ENCODE assay signal across 10 cellular contexts in the genomic region with DNA sequence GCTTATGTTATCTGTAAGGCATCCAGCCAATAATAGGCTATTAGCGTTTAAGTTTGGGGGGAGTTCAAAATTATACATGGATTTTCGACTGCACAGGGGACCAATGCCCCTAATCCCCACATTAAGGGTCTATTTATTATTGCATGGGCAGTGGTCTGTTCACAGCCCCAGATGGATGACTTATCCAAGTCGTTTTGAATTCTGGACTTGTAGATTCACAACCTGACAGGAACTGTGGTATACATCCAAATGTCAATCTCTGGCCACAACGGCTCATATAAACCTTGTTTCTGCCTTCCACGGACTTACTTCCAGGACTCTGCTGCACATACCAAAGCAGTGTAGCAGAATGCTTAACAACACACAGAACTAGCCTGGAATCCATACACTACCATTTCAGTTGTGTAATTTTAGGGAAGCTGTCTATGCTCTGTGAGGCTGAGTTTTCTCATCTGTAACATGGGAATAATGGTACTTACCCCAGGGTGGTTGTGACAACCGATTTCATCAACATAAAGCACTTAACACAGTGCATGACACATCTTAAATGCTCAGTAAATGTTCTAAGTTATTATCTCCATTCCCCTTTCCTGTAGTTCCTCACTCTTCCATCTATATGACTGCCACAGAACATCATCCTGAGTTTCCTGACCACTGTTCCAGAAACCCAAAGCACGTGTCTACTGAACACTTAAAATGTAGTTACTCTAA. TPM values are rescaled to one million over a fixed set of nuclear protein-coding genes. Genes with fewer than 3 reads are reported as not detected.
DNase-seq lines count a peak whose midpoint lies in the region; ATAC-seq and TF ChIP-seq lines count a peak whose summit lies in the region.
"Had no signal": no experiment of that assay in that cellular context is flagged by ENCODE, and none has a peak within 500 bp of the region (broad histone marks: within the 10 kb centered on the region; RNA-seq: fewer than 3 reads in every experiment).

No MANE protein-coding gene starts in this region.

- ATAC-seq in activated CD8-positive, alpha-beta T cell treated with anti-CD3 and anti-CD28 coated beads for 36 hours = no peak
- ATAC-seq in GM21526 (IDR thresholded peaks at IDR 0.05; ENCODE audit: low FRiP score, unreplicated experiment) = no peak
- ATAC-seq: A549 had no signal

- no peaks in the 10 kb centered on the region for H3K27me3 Mint-ChIP-seq in T-helper 1 cell treated with Interleukin-12 subunit alpha and Interleukin-12 subunit beta and Interleukin-4 antibody, amounts not matched to agents 30 μg/mL and 1 μg/mL, for 36 hours (ENCODE audit: low read depth)
- no peaks in the 10 kb centered on the region for H3K27me3 Mint-ChIP-seq in activated CD8-positive, alpha-beta T cell treated with anti-CD3 and anti-CD28 coated beads for 36 hours

- H3K4me1 ChIP-seq in hepatocyte (ENCODE audit: insufficient read depth) (peaks cover 27% of the 10 kb centered on the region), spleen (peaks cover 28 to 77% (median 62%) of the 10 kb centered on the region in 6 donors)

- POLR2A ChIA-PET in activated CD8-positive, alpha-beta T cell treated with anti-CD3 and anti-CD28 coated beads for 36 hours (lab: Charles Lee) = interaction anchor here (0.6 to 1.1 kb wide), 2 partner anchors 16 to 195 kb away, joined by 3 to 4 read pairs; no protein-coding TSS in a partner anchor

- intact Hi-C loops in activated CD8-positive, alpha-beta T cell treated with anti-CD3 and anti-CD28 coated beads for 36 hours (cut with micrococcal nuclease) = no loop called here
- intact Hi-C loops in spleen (cut with DNase I; ENCODE audit: low total_unique reads) = no loop called here

- H3K9me3 Mint-ChIP-seq in T-helper 1 cell treated with Interleukin-12 subunit alpha and Interleukin-12 subunit beta and Interleukin-4 antibody, amounts not matched to agents 30 μg/mL and 1 μg/mL, for 36 hours = peaks cover 22% of the 10 kb centered on the region
- H3K9me3 Mint-ChIP-seq in activated CD8-positive, alpha-beta T cell treated with anti-CD3 and anti-CD28 coated beads for 36 hours = peaks cover 18% of the 10 kb centered on the region

- H3K27ac Mint-ChIP-seq in T-helper 1 cell treated with Interleukin-12 subunit alpha and Interleukin-12 subunit beta and Interleukin-4 antibody, amounts not matched to agents 30 μg/mL and 1 μg/mL, for 36 hours = no peak overlapping the region
- peak overlapping the region; percentile 37 for H3K27ac Mint-ChIP-seq in activated CD8-positive, alpha-beta T cell treated with anti-CD3 and anti-CD28 coated beads for 36 hours

- no peak for TF ChIP-seq POLR2A in spleen (IDR thresholded peaks at IDR 0.05)

- H3K9me3 ChIP-seq in hepatocyte (ENCODE audit: low read depth) (no peaks in the 10 kb centered on the region), spleen (peaks cover 5 to 40% (median 34%) of the 10 kb centered on the region in 8 donors)

- no peaks in the 10 kb centered on the region for H3K27me3 ChIP-seq in hepatocyte
- H3K27me3 ChIP-seq in spleen (replicated peaks in 1 of 7) = no peaks in the 10 kb centered on the region

- no peak for DNase-seq in T-helper 1 cell
- no peak for DNase-seq in activated CD8-positive, alpha-beta T cell treated with anti-CD3 and anti-CD28 coated beads for 36 hours
- no peak for DNase-seq in hepatocyte (ENCODE audit: low spot score)
- no peak for DNase-seq in spleen
- DNase-seq in HPDE6-E6E7 (ENCODE audit: extremely low spot score) = no peak
- no peak for DNase-seq in central memory CD4-positive, alpha-beta T cell
- DNase-seq: activated CD4-positive, CD25-positive, alpha-beta regulatory T cell treated with anti-CD3 and anti-CD28 coated beads, Interleukin-2, amount 50 U/mL, for 72 hours had no signal

- H4K20me1 ChIP-seq in hepatocyte (ENCODE audit: insufficient read depth, poor library complexity, severe bottlenecking) = peaks cover 43% of the 10 kb centered on the region

- H2AFZ ChIP-seq in hepatocyte = no peak overlapping the region

- peaks cover 91% of the 10 kb centered on the region for H3K79me2 ChIP-seq in hepatocyte

- CTCF ChIA-PET in activated CD8-positive, alpha-beta T cell treated with anti-CD3 and anti-CD28 coated beads for 36 hours (lab: Charles Lee) = interaction anchor here (1.1 kb wide), 1 partner anchor 59 kb away, joined by 4 read pairs; no protein-coding TSS in a partner anchor

- peaks cover 50% of the 10 kb centered on the region for H3K36me3 Mint-ChIP-seq in T-helper 1 cell treated with Interleukin-12 subunit alpha and Interleukin-12 subunit beta and Interleukin-4 antibody, amounts not matched to agents 30 μg/mL and 1 μg/mL, for 36 hours (ENCODE audit: low read depth)
- peaks cover 67% of the 10 kb centered on the region for H3K36me3 Mint-ChIP-seq in activated CD8-positive, alpha-beta T cell treated with anti-CD3 and anti-CD28 coated beads for 36 hours (ENCODE audit: low read depth)

- H3K4me3 Mint-ChIP-seq in T-helper 1 cell treated with Interleukin-12 subunit alpha and Interleukin-12 subunit beta and Interleukin-4 antibody, amounts not matched to agents 30 μg/mL and 1 μg/mL, for 36 hours = peak overlapping the region; percentile 63
- peak overlapping the region; percentile 98 for H3K4me3 Mint-ChIP-seq in activated CD8-positive, alpha-beta T cell treated with anti-CD3 and anti-CD28 coated beads for 36 hours

- H3K36me3 ChIP-seq in hepatocyte (replicated peaks; ENCODE audit: insufficient read depth, low read depth) (no peaks in the 10 kb centered on the region), spleen (peaks cover 0 to 62% (median 28%) of the 10 kb centered on the region in 6 donors)

- H3K4me3 ChIP-seq in hepatocyte (no peak overlapping the region), spleen (peak overlapping the region in 7 of 8 donors; percentile 5 to 99 (median 93))
- H3K4me3 ChIP-seq: A549 had no signal

- H3K9me2 ChIP-seq in hepatocyte (replicated peaks; ENCODE audit: insufficient read depth) = no peaks in the 10 kb centered on the region

- H3K4me1 Mint-ChIP-seq in T-helper 1 cell treated with Interleukin-12 subunit alpha and Interleukin-12 subunit beta and Interleukin-4 antibody, amounts not matched to agents 30 μg/mL and 1 μg/mL, for 36 hours (ENCODE audit: low read depth) = peaks cover 46% of the 10 kb centered on the region
- H3K4me1 Mint-ChIP-seq in activated CD8-positive, alpha-beta T cell treated with anti-CD3 and anti-CD28 coated beads for 36 hours (ENCODE audit: low read depth) = peaks cover 56% of the 10 kb centered on the region

- H3K4me2 ChIP-seq in hepatocyte = peak overlapping the region; percentile 90
- H3K4me2 ChIP-seq: A549 had no signal

- WGBS in hepatocyte (ENCODE audit: low lambda C conversion rate, missing lambda C conversion rate) = 87% methylated on average over 7 of the region's 7 CpGs
- WGBS in spleen, 5 donors = 64 to 79% (median 72%) methylated on average over 7 of the region's 7 CpGs

- no peak for TF ChIP-seq CTCF in activated CD8-positive, alpha-beta T cell treated with anti-CD3 and anti-CD28 coated beads for 36 hours (IDR thresholded peaks at IDR 0.05)
- no peak for TF ChIP-seq CTCF in hepatocyte (IDR thresholded peaks at IDR 0.05; ENCODE audit: poor library complexity)
- no peak for TF ChIP-seq CTCF in spleen (IDR thresholded peaks at IDR 0.05 in 8 of 11, conservative IDR thresholded peaks at IDR 0.05 in 3 of 11)

- H3K27ac ChIP-seq in hepatocyte (no peak overlapping the region), spleen (peak overlapping the region in 1 of 8 donors; percentile 9)
- H3K27ac ChIP-seq: A549 had no signal

RNA-seq across cellular contexts. Expression of gene DDX24, which starts 3.7 kb away (rescaled TPM):
- 100 to 1,000 TPM; 272 to 275 TPM for total RNA-seq in activated CD8-positive, alpha-beta T cell treated with anti-CD3 and anti-CD28 coated beads for 36 hours
- total RNA-seq in hepatocyte (127 and 134 TPM in 2 replicates), spleen (100 to 1,000 TPM; 168 to 251 (median 209) TPM)
- polyA plus RNA-seq in hepatocyte (125 and 145 TPM in 2 replicates), spleen (100 to 1,000 TPM in 1 of 3 donors, 10 to 100 TPM in 2; 70.8 to 103 (median 91.8) TPM)

RNA-seq across cellular contexts. Expression of gene IFI27L1, which starts 3.8 kb away (rescaled TPM):
- 10 to 100 TPM; 21.9 to 23.3 TPM for total RNA-seq in activated CD8-positive, alpha-beta T cell treated with anti-CD3 and anti-CD28 coated beads for 36 hours
- 16.7 and 18.9 TPM in 2 replicates for total RNA-seq in hepatocyte
- 29.4 and 32.1 TPM in 2 replicates for polyA plus RNA-seq in hepatocyte
- 10 to 100 TPM in 6 of 7 donors, 1 to 10 TPM in 1; 4.4 to 16.1 (median 11.4) TPM for total RNA-seq in spleen
- polyA plus RNA-seq in spleen = 10 to 100 TPM in 2 of 3 donors, 1 to 10 TPM in 1; 7.5 to 18.8 (median 13.9) TPM

RNA-seq across cellular contexts. Expression of gene IFI27, which starts 33.3 kb away (rescaled TPM):
- 1 to 10 TPM in 1 of 2 experiments, under 1 TPM in 1; 0.86 to 4.1 TPM for total RNA-seq in activated CD8-positive, alpha-beta T cell treated with anti-CD3 and anti-CD28 coated beads for 36 hours
- 1.1 and 1.8 TPM in 2 replicates for total RNA-seq in hepatocyte
- 6.7 and 7.3 TPM in 2 replicates for polyA plus RNA-seq in hepatocyte
- total RNA-seq in spleen = 100 to 1,000 TPM; 304 to 893 (median 750) TPM
- 1,000 to 10,000 TPM in 1 of 3 donors, 100 to 1,000 TPM in 2; 371 to 1,170 (median 689) TPM for polyA plus RNA-seq in spleen

RNA-seq across cellular contexts. Expression of gene OTUB2, which starts 51.1 kb away (rescaled TPM):
- under 1 TPM; 0.25 to 0.29 TPM for total RNA-seq in activated CD8-positive, alpha-beta T cell treated with anti-CD3 and anti-CD28 coated beads for 36 hours
- total RNA-seq in hepatocyte = 2.1 and 2.7 TPM in 2 replicates
- 1.5 and 2.8 TPM in 2 replicates for polyA plus RNA-seq in hepatocyte
- total RNA-seq in spleen = 1 to 10 TPM in 2 of 7 donors, under 1 TPM in 5; 0.23 to 1.1 (median 0.56) TPM
- polyA plus RNA-seq in spleen = under 1 TPM; 0.07 to 0.29 (median 0.08) TPM

RNA-seq across cellular contexts. Expression of gene IFI27L2, which starts 52.1 kb away (rescaled TPM):
- 10 to 100 TPM; 43.0 to 44.5 TPM for total RNA-seq in activated CD8-positive, alpha-beta T cell treated with anti-CD3 and anti-CD28 coated beads for 36 hours
- total RNA-seq in hepatocyte (47.4 and 95.1 TPM in 2 replicates), spleen (10 to 100 TPM; 40.6 to 93.1 (median 49.9) TPM)
- polyA plus RNA-seq in hepatocyte (90.5 and 91.5 TPM in 2 replicates), spleen (100 to 1,000 TPM; 118 to 137 (median 124) TPM)

Comparison
In these comparisons a context has a peak if more than half of its experiments do, and no peak if none do; other contexts are left out.
1. RNA of gene IFI27, which starts 33.3 kb away (total RNA-seq): 304 to 893 TPM in spleen; 0.86 to 4.1 TPM in activated CD8-positive, alpha-beta T cell treated with anti-CD3 and anti-CD28 coated beads for 36 hours and 1.1 to 1.8 TPM in hepatocyte; every median in the first group is over 10 times any median in the second.